Comparison of ENCODE assay signal across 17 cellular contexts in genomic region chr11:2590131-2590950, GRCh38.
DNase-seq lines count a peak whose midpoint lies in the region; ATAC-seq lines count a peak whose summit lies in the region.
"Had no signal": no experiment of that assay in that cellular context is flagged by ENCODE, and none has a peak within 500 bp of the region (broad histone marks: within the 10 kb centered on the region; RNA-seq: fewer than 3 reads in every experiment).

No MANE protein-coding gene starts in this region.

- DNase-seq in AG20443 (ENCODE audit: low spot score) (peak; percentile 8), GM03348 (ENCODE audit: low spot score) (peak; percentile 7), pons (ENCODE audit: low spot score) (peak; percentile 2), COR-L47 (lab: John Stamatoyannopoulos, UW) (no peak)
- DNase-seq: effector CD8-positive, alpha-beta T cell; EL; OCI-M1; SJCRH30; stimulated activated naive CD4-positive, alpha-beta T cell treated with Interleukin-2 at 50 U/mL for 16 hours had no signal

- ATAC-seq in GM18861 (IDR thresholded peaks at IDR 0.05; ENCODE audit: unreplicated experiment), result no peak
- no peak for ATAC-seq in HG02642 (IDR thresholded peaks at IDR 0.05; ENCODE audit: poor library complexity, unreplicated experiment)
- ATAC-seq: esophagus mucosa had no signal

- H3K27ac ChIP-seq in cingulate gyrus (ENCODE audit: low read depth, low read length), result peak overlapping the region; percentile 84
- H3K27ac ChIP-seq: cardiac muscle cell, sigmoid colon, SJCRH30, tibial nerve, WERI-Rb-1 had no signal
